Comparison of ENCODE assay signal across 8 cellular contexts in genomic region chr19:50026550-50026906, GRCh38. TPM values are rescaled to one million over a fixed set of nuclear protein-coding genes. Genes with fewer than 3 reads are reported as not detected.
DNase-seq lines count a peak whose midpoint lies in the region; ATAC-seq, FAIRE-seq and TF ChIP-seq lines count a peak whose summit lies in the region.

No MANE protein-coding gene starts in this region.

- H3K27ac Mint-ChIP-seq in Calu3 (ENCODE audit: unreplicated experiment), result peak overlapping the region; percentile 100

- H3K27me3 Mint-ChIP-seq in Calu3 (ENCODE audit: unreplicated experiment), result no peaks in the 10 kb centered on the region

- no peak overlapping the region for H3K23ac ChIP-seq in trophoblast cell (ENCODE audit: low read length)

- H3F3A ChIP-seq in PC-9 (ENCODE audit: insufficient read depth, low read depth), result no peaks in the 10 kb centered on the region; the same call in 1 of the 2 replicates

- H3K27ac ChIP-seq in PC-9, result no peak overlapping the region
- H3K27ac ChIP-seq in endothelial cell of umbilical vein (ENCODE audit: insufficient read depth, low read depth, low read length), result no peak overlapping the region
- no peak overlapping the region for H3K27ac ChIP-seq in trophoblast cell (ENCODE audit: low read depth, low read length)

- no peak overlapping the region for H3K18ac ChIP-seq in trophoblast cell (ENCODE audit: low read length)

- no peak for FAIRE-seq in endothelial cell of umbilical vein (lab: Jason Lieb, UNC)

- no peak overlapping the region for H2AK5ac ChIP-seq in trophoblast cell (ENCODE audit: low read length)

- BruUV-seq in Calu3 (replicated peaks; lab: Mats Ljungman, UMichigan) (no TSS peak), PC-9 (replicated peaks; lab: Mats Ljungman, UMichigan) (TSS peak; percentile 50), endothelial cell of umbilical vein (replicated peaks; lab: Mats Ljungman, UMichigan) (no TSS peak)

- no peaks in the 10 kb centered on the region for H3K9me2 ChIP-seq in PC-9 (ENCODE audit: insufficient read depth)

- H3K27me3 ChIP-seq in PC-9 (ENCODE audit: insufficient read depth, low read depth), result no peaks in the 10 kb centered on the region
- no peaks in the 10 kb centered on the region for H3K27me3 ChIP-seq in endothelial cell of umbilical vein (ENCODE audit: control insufficient read depth in 2 of 2, insufficient read depth in 2 of 2, low read length in 2 of 2)
- no peaks in the 10 kb centered on the region for H3K27me3 ChIP-seq in trophoblast cell (ENCODE audit: insufficient read depth, low read length)

- H3K4me3 Mint-ChIP-seq in Calu3 (ENCODE audit: low read depth, unreplicated experiment), result peak overlapping the region; percentile 99

- peaks cover 18% of the 10 kb centered on the region for H3K36me3 ChIP-seq in PC-9 (ENCODE audit: low read depth)
- peaks cover 0 to 4% of the 10 kb centered on the region in 2 experiments for H3K36me3 ChIP-seq in endothelial cell of umbilical vein (ENCODE audit: control insufficient read depth in 2 of 2, extremely low read depth in 1 of 2, insufficient read depth in 2 of 2, low read length in 2 of 2)
- peaks cover 12 to 15% of the 10 kb centered on the region in 2 experiments for H3K36me3 ChIP-seq in trophoblast cell (ENCODE audit: control insufficient read depth in 1 of 2, insufficient read depth in 2 of 2, low read length in 2 of 2)

- peaks cover 6% of the 10 kb centered on the region for H3K79me1 ChIP-seq in trophoblast cell (ENCODE audit: low read length)

- dilution Hi-C loops in endothelial cell of umbilical vein (cut with MboI; ENCODE audit: extremely low pct_ligation_motif_present, low sequenced_read_pairs), result no loop called here

- peaks cover 3% of the 10 kb centered on the region for H3K9me3 Mint-ChIP-seq in Calu3 (ENCODE audit: low read depth, unreplicated experiment)

- DNase-seq in Calu3 (no peak), PC-9 (no peak), endothelial cell of umbilical vein (ENCODE audit: low read depth, low spot score) (no peak), trophoblast cell (no peak), islet precursor cell (no peak)
- DNase-seq in NK-92 treated with Interleukin-12 subunit alpha and Interleukin-12 subunit beta, amount 100 ng/mL, for 24 hours (lab: John Stamatoyannopoulos, UW), result no peak

- H3K14ac ChIP-seq in trophoblast cell (ENCODE audit: low read length), result no peak overlapping the region

- H3K4me3 ChIP-seq in PC-9, result peak overlapping the region; percentile 64
- no peak overlapping the region for H3K4me3 ChIP-seq in endothelial cell of umbilical vein (replicated peaks in 1 of 3; ENCODE audit: insufficient read depth in 1 of 3, low read depth in 1 of 3, low read length in 3 of 3)
- H3K4me3 ChIP-seq in trophoblast cell (ENCODE audit: low read depth, low read length), result no peak overlapping the region

- ATAC-seq in GM19328 (IDR thresholded peaks at IDR 0.05; ENCODE audit: unreplicated experiment) (no peak), GM18909 (IDR thresholded peaks at IDR 0.05; ENCODE audit: poor library complexity, unreplicated experiment) (no peak)

- H3K9ac ChIP-seq in endothelial cell of umbilical vein (replicated peaks; ENCODE audit: extremely low read depth, insufficient read depth, low read length), result no peak overlapping the region
- no peak overlapping the region for H3K9ac ChIP-seq in trophoblast cell (ENCODE audit: low read length)

- peak overlapping the region; percentile 62 for H3K4ac ChIP-seq in trophoblast cell (ENCODE audit: low read depth, low read length)

- no peak overlapping the region for H4K8ac ChIP-seq in trophoblast cell (ENCODE audit: low read depth, low read length)

- TF ChIP-seq CTCF in Calu3 (IDR thresholded peaks at IDR 0.05; ENCODE audit: unreplicated experiment) (no peak), PC-9 (conservative IDR thresholded peaks at IDR 0.05) (no peak), endothelial cell of umbilical vein (IDR thresholded peaks at IDR 0.05; ENCODE audit: extremely low read depth in 1 of 2, insufficient read depth in 1 of 2, low read depth in 1 of 2, low read length in 2 of 2) (no peak)

- H2BK12ac ChIP-seq in trophoblast cell (ENCODE audit: low read length), result no peak overlapping the region

- H3K9me3 ChIP-seq in PC-9 (ENCODE audit: insufficient read depth, low read depth), result no peaks in the 10 kb centered on the region
- H3K9me3 ChIP-seq in endothelial cell of umbilical vein (replicated peaks; ENCODE audit: control insufficient read depth, insufficient read depth, low read length), result no peaks in the 10 kb centered on the region
- H3K9me3 ChIP-seq in trophoblast cell (ENCODE audit: insufficient read depth, low read depth, low read length), result peaks cover 1% of the 10 kb centered on the region

- H3K79me2 ChIP-seq in PC-9 (ENCODE audit: low read depth), result peaks cover 82% of the 10 kb centered on the region
- H3K79me2 ChIP-seq in endothelial cell of umbilical vein (ENCODE audit: control insufficient read depth, insufficient read depth, low read length), result peaks cover 36% of the 10 kb centered on the region
- peaks cover 8% of the 10 kb centered on the region for H3K79me2 ChIP-seq in trophoblast cell (ENCODE audit: control insufficient read depth, insufficient read depth, low read length, poor library complexity)

- peak overlapping the region; percentile 79 for H2AFZ ChIP-seq in PC-9
- no peak overlapping the region for H2AFZ ChIP-seq in endothelial cell of umbilical vein (ENCODE audit: low read depth, low read length)
- no peak overlapping the region for H2AFZ ChIP-seq in trophoblast cell (ENCODE audit: insufficient read depth, low read length, poor library complexity)

- WGBS in trophoblast cell (ENCODE audit: extremely low coverage, insufficient coverage, insufficient read length), result no CpG with 5 or more reads among the region's 7 CpGs

- H4K91ac ChIP-seq in trophoblast cell (ENCODE audit: low read depth, low read length), result no peak overlapping the region

- H3K36me3 Mint-ChIP-seq in Calu3 (ENCODE audit: insufficient read depth, unreplicated experiment), result peaks cover 74% of the 10 kb centered on the region

- H3K4me2 ChIP-seq in PC-9, result peak overlapping the region; percentile 89
- peak overlapping the region; percentile 21 for H3K4me2 ChIP-seq in endothelial cell of umbilical vein (ENCODE audit: insufficient read depth, low read length)
- H3K4me2 ChIP-seq in trophoblast cell (ENCODE audit: low read length), result peak overlapping the region; percentile 1

- POLR2A ChIA-PET in PC-9 (lab: Charles Lee; ENCODE audit: unreplicated experiment) (no interaction called here), endothelial cell of umbilical vein (lab: Charles Lee) (no interaction called here)

- H3K4me1 ChIP-seq in PC-9 (replicated peaks; ENCODE audit: insufficient read depth), result peaks cover 27% of the 10 kb centered on the region
- H3K4me1 ChIP-seq in endothelial cell of umbilical vein (ENCODE audit: control insufficient read depth, extremely low read depth, insufficient read depth, low read length), result peaks cover 7% of the 10 kb centered on the region
- H3K4me1 ChIP-seq in trophoblast cell (ENCODE audit: control insufficient read depth in 1 of 2, insufficient read depth in 2 of 2, low read length in 2 of 2), result peaks cover 5 to 11% of the 10 kb centered on the region in 2 experiments

- no peak overlapping the region for H4K12ac ChIP-seq in trophoblast cell (ENCODE audit: low read depth, low read length)

- no peak overlapping the region for H2BK120ac ChIP-seq in trophoblast cell (ENCODE audit: insufficient read depth, low read length, poor library complexity)

- no peak overlapping the region for H2BK5ac ChIP-seq in trophoblast cell (ENCODE audit: low read depth, low read length, poor library complexity)

- H3K9me1 ChIP-seq in endothelial cell of umbilical vein (replicated peaks; ENCODE audit: control insufficient read depth, extremely low read depth, insufficient read depth, low read length), result no peaks in the 10 kb centered on the region

- CTCF ChIA-PET in Calu3 (lab: Charles Lee), result interaction anchor here (0.6 kb wide), 1 partner anchor 698 kb away, joined by 7 read pairs; no protein-coding TSS in a partner anchor
- CTCF ChIA-PET in PC-9 (lab: Charles Lee), result no interaction called here
- CTCF ChIA-PET in endothelial cell of umbilical vein (lab: Charles Lee), result interaction anchor here (0.7 kb wide), 1 partner anchor 26 kb away, joined by 3 read pairs; no protein-coding TSS in a partner anchor

- peaks cover 37% of the 10 kb centered on the region for H3K4me1 Mint-ChIP-seq in Calu3 (ENCODE audit: low read depth, unreplicated experiment)

- H4K20me1 ChIP-seq in PC-9 (ENCODE audit: insufficient read depth) (peaks cover 23% of the 10 kb centered on the region), endothelial cell of umbilical vein (replicated peaks; ENCODE audit: control insufficient read depth, extremely low read depth, insufficient read depth, low read length) (no peaks in the 10 kb centered on the region)

- TF ChIP-seq POLR2A in endothelial cell of umbilical vein (IDR thresholded peaks at IDR 0.05; ENCODE audit: low read depth, low read length), result no peak

- intact Hi-C loops in Calu3 (cut with micrococcal nuclease; ENCODE audit: unreplicated experiment) (no loop called here), PC-9 (cut with micrococcal nuclease; ENCODE audit: unreplicated experiment) (loop anchor here (5.0 kb wide), 1 partner anchor 149 kb away; the partner anchor contains the start of genes AKT1S1 and TBC1D17), endothelial cell of umbilical vein (cut with micrococcal nuclease) (no loop called here)

RNA-seq across cellular contexts. Expression of gene ZNF473, which starts 0.7 kb away (rescaled TPM):
- 27.2 and 28.8 TPM in 2 replicates for total RNA-seq in Calu3 (2022)
- total RNA-seq in PC-9 (2021), result 13.9 and 14.0 TPM in 2 replicates
- 8.1 and 8.7 TPM in 2 replicates for total RNA-seq in endothelial cell of umbilical vein
- polyA plus RNA-seq in endothelial cell of umbilical vein, result 3.0 and 3.8 TPM in 2 replicates
- polyA plus RNA-seq in endothelial cell of umbilical vein (2011; cell fraction: cytosol; rRNA removed), result 4.0 and 4.1 TPM in 2 replicates
- polyA plus RNA-seq in endothelial cell of umbilical vein (2011; cell fraction: nucleus; rRNA removed), result 7.0 and 8.0 TPM in 2 replicates
- 4.5 and 4.6 TPM in 2 replicates for polyA plus RNA-seq in endothelial cell of umbilical vein (2012)
- polyA minus RNA-seq in endothelial cell of umbilical vein, result 8.0 and 11.0 TPM in 2 replicates
- polyA minus RNA-seq in endothelial cell of umbilical vein (2011; cell fraction: cytosol; rRNA and poly(A)+ RNA removed), result 8.2 TPM
- 4.0 and 6.4 TPM in 2 replicates for polyA minus RNA-seq in endothelial cell of umbilical vein (2011; cell fraction: nucleus; rRNA and poly(A)+ RNA removed)
- polyA plus RNA-seq in trophoblast cell (2013), result 7.5 and 8.0 TPM in 2 replicates

RNA-seq across cellular contexts. Expression of gene VRK3, which starts 1.4 kb away (rescaled TPM):
- total RNA-seq in Calu3 (2022) (68.4 and 74.5 TPM in 2 replicates), PC-9 (2021) (53.3 and 62.5 TPM in 2 replicates), endothelial cell of umbilical vein (36.0 and 37.4 TPM in 2 replicates)
- 14.6 and 20.4 TPM in 2 replicates for polyA plus RNA-seq in endothelial cell of umbilical vein
- polyA plus RNA-seq in endothelial cell of umbilical vein (2011; cell fraction: cytosol; rRNA removed), result 28.6 and 30.5 TPM in 2 replicates
- polyA plus RNA-seq in endothelial cell of umbilical vein (2011; cell fraction: nucleus; rRNA removed), result 78.4 and 79.1 TPM in 2 replicates
- 30.9 and 31.6 TPM in 2 replicates for polyA plus RNA-seq in endothelial cell of umbilical vein (2012)
- 18.4 and 25.7 TPM in 2 replicates for polyA minus RNA-seq in endothelial cell of umbilical vein
- polyA minus RNA-seq in endothelial cell of umbilical vein (2011; cell fraction: cytosol; rRNA and poly(A)+ RNA removed), result 11.0 TPM
- polyA minus RNA-seq in endothelial cell of umbilical vein (2011; cell fraction: nucleus; rRNA and poly(A)+ RNA removed), result 30.5 and 36.1 TPM in 2 replicates
- 33.5 and 35.8 TPM in 2 replicates for polyA plus RNA-seq in trophoblast cell (2013)

Comparison
In these comparisons a context has a peak if more than half of its experiments do, and no peak if none do; other contexts are left out.
1. H3K4me2 ChIP-seq: peak in every context shown above with its lines; median percentile 89 in PC-9; 21 in endothelial cell of umbilical vein; 1 in trophoblast cell.